In the genomic region with DNA sequence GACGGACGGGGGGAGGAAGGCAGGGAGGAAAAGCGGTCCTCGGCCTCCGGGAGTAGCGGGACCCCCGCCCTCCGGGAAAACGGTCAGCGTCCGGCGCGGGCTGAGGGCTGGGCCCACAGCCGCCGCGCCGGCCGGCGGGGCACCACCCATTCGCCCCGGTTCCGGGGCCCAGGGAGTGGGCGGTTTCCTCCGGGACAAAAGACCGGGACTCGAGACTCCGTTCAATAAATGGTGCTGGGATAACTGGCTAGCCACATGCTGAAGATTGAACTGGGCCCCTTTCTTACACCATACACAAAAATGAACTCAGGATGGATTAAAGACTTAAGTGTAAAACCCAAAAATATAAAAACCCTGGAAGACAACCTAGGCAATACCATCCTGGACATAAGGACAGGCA, we compare ENCODE assay signal across 2 cellular contexts. TPM values are rescaled to one million over a fixed set of nuclear protein-coding genes. Genes with fewer than 3 reads are reported as not detected.
"Had no signal": no experiment of that assay in that cellular context is flagged by ENCODE, and none has a peak within 500 bp of the region (broad histone marks: within the 10 kb centered on the region; RNA-seq: fewer than 3 reads in every experiment).

No MANE protein-coding gene starts in this region.

RNA-seq across cellular contexts. Expression of a gene that starts 28.8 kb away (rescaled TPM):
- total RNA-seq: G401, GM12878 had no signal
- polyA plus RNA-seq: GM12878 had no signal
